Comparison of ENCODE assay signal across 14 cellular contexts in genomic region chr7:68789597-68789996, GRCh38.
DNase-seq lines count a peak whose midpoint lies in the region; ATAC-seq and FAIRE-seq lines count a peak whose summit lies in the region.
"Had no signal": no experiment of that assay in that cellular context is flagged by ENCODE, and none has a peak within 500 bp of the region (broad histone marks: within the 10 kb centered on the region; RNA-seq: fewer than 3 reads in every experiment).

No MANE protein-coding gene starts in this region.

- H3K27me3 ChIP-seq in HAP-1 (ENCODE audit: low read depth), result no peaks in the 10 kb centered on the region

- no peaks in the 10 kb centered on the region for H3K9me3 ChIP-seq in HAP-1

- DNase-seq in DMS153 treated with DMSO at 0.1 percent for 48 hours (lab: John Stamatoyannopoulos, UW; ENCODE audit: unreplicated experiment), result peak; percentile 36
- peak; percentile 50 for DNase-seq in NCI-H146 (lab: John Stamatoyannopoulos, UW)
- DNase-seq in NCI-H69 (lab: John Stamatoyannopoulos, UW), result peak; percentile 76
- DNase-seq in RPMI8226, result peak; percentile 49
- no peak for DNase-seq in LoVo (ENCODE audit: low spot score)
- DNase-seq in HAP-1 (ENCODE audit: low spot score in 2 of 2), result no peak
- DNase-seq in urothelium cell line (ENCODE audit: low spot score), result no peak
- DNase-seq: ACHN; CD4-positive, alpha-beta memory T cell had no signal

- no peaks in the 10 kb centered on the region for H3K4me1 ChIP-seq in HAP-1

- in situ Hi-C loops in HAP-1 (cut with MboI; ENCODE audit: low sequenced_read_pairs), result no loop called here

- H3K36me3 ChIP-seq in HAP-1 (replicated peaks), result no peaks in the 10 kb centered on the region

- no peak for FAIRE-seq in urothelium cell line (lab: Jason Lieb, UNC)
- FAIRE-seq: D721Med, GM12878, GM18507 had no signal

- no peak for ATAC-seq in HG02759 (IDR thresholded peaks at IDR 0.05; ENCODE audit: unreplicated experiment)
- ATAC-seq: GM12878, HCT116 had no signal

- no peak overlapping the region for H3K4me3 ChIP-seq in HAP-1
- H3K4me3 ChIP-seq: GM12878 had no signal

Comparison
In these comparisons a context has a peak if more than half of its experiments do, and no peak if none do; other contexts are left out.
1. DNase-seq: peak in DMS153 treated with DMSO at 0.1 percent for 48 hours (single experiment), NCI-H146 (single experiment), NCI-H69 (single experiment) and RPMI8226 (single experiment); none in LoVo (single experiment), HAP-1 (0 of 2) and urothelium cell line (single experiment).